Comparison of ENCODE assay signal across 11 cellular contexts in the genomic region with DNA sequence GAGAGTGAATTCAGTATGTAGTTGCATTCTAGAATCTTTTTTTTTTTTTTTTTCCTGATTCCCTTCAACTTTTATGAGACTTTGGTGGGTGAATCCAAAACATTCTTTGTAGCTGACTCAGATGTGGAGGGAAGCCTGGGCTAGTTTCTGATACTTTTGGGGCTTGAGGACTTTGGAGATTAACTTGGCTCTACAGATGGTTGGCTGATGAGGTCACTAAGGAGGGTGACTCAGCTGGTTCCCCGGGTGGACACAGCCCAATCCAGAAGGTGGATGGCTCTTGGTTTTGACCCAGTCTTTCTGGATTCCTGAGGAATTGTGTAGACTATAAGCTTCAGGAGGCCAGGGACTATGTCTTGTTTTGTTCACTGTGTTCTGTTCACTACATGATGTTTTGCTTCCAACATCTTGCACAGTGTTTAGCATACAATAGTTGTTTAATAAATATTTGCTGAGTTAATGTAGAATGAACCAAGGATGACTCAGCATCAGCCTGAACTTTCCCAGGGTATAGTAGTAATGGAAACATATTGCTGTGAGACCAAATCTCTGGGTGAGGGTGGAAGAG. TPM values are rescaled to one million over a fixed set of nuclear protein-coding genes. Genes with fewer than 3 reads are reported as not detected.
DNase-seq lines count a peak whose midpoint lies in the region; ATAC-seq and TF ChIP-seq lines count a peak whose summit lies in the region.
"Had no signal": no experiment of that assay in that cellular context is flagged by ENCODE, and none has a peak within 500 bp of the region (broad histone marks: within the 10 kb centered on the region; RNA-seq: fewer than 3 reads in every experiment).

No MANE protein-coding gene starts in this region.

- no peaks in the 10 kb centered on the region for H3K9me3 Mint-ChIP-seq in Calu3 (ENCODE audit: low read depth, unreplicated experiment)
- H3K9me3 Mint-ChIP-seq in T-helper 2 cell treated with Interferon-gamma antibody and Interleukin-4, amounts not matched to agents 5 μg/mL and 100 μg/mL, for 36 hours: no peaks in the 10 kb centered on the region
- H3K9me3 Mint-ChIP-seq: H9 had no signal

- no peaks in the 10 kb centered on the region for H3K4me1 ChIP-seq in NT2/D1 (ENCODE audit: insufficient read depth, insufficient read length)

- H3K4me3 Mint-ChIP-seq in Calu3 (ENCODE audit: low read depth, unreplicated experiment): no peak overlapping the region
- no peak overlapping the region for H3K4me3 Mint-ChIP-seq in T-helper 2 cell treated with Interferon-gamma antibody and Interleukin-4, amounts not matched to agents 5 μg/mL and 100 μg/mL, for 36 hours
- H3K4me3 Mint-ChIP-seq: H9 had no signal

- peak overlapping the region; percentile 53 for H3K27ac Mint-ChIP-seq in Calu3 (ENCODE audit: unreplicated experiment)
- no peak overlapping the region for H3K27ac Mint-ChIP-seq in T-helper 2 cell treated with Interferon-gamma antibody and Interleukin-4, amounts not matched to agents 5 μg/mL and 100 μg/mL, for 36 hours

- H3K9me3 ChIP-seq in NT2/D1 (ENCODE audit: insufficient read depth, low read length): peaks cover 18% of the 10 kb centered on the region

- BruUV-seq in Calu3 (replicated peaks; lab: Mats Ljungman, UMichigan): no TSS peak

- intact Hi-C loops in Calu3 (cut with micrococcal nuclease; ENCODE audit: unreplicated experiment): no loop called here

- CTCF ChIA-PET in Calu3 (lab: Charles Lee): interaction anchor here (0.6 to 1.2 kb wide), 4 partner anchors 11 to 211 kb away, joined by 3 read pairs; no protein-coding TSS in a partner anchor

- ATAC-seq in HG03521 (IDR thresholded peaks at IDR 0.05; ENCODE audit: unreplicated experiment) (no peak), HG03354 (IDR thresholded peaks at IDR 0.05; ENCODE audit: poor library complexity, severe bottlenecking, unreplicated experiment) (no peak)

- H3K9ac ChIP-seq in NT2/D1 (ENCODE audit: insufficient read length, low read depth): no peak overlapping the region

- DNase-seq in Calu3 (peak; percentile 53), NT2/D1 (ENCODE audit: low read depth, low spot score) (peak; percentile 42), epidermal melanocyte (ENCODE audit: insufficient read length, low spot score) (peak; percentile 59), myocyte (ENCODE audit: low read depth) (peak; percentile 89)
- no peak for DNase-seq in activated CD4-positive, alpha-beta T cell treated with anti-CD3 and anti-CD28 coated beads for 1 hour
- DNase-seq in T-helper 2 cell treated with Interferon-gamma antibody and Interleukin-4, amounts not matched to agents 5 μg/mL and 100 μg/mL, for 36 hours (ENCODE audit: low spot score): no peak
- DNase-seq: activated CD4-positive, alpha-beta T cell treated with anti-CD3 and anti-CD28 coated beads for 4 hours; H9; NCI-H2029 treated with DMSO at 0.1 percent for 48 hours had no signal

- no peaks in the 10 kb centered on the region for H3K36me3 ChIP-seq in NT2/D1 (ENCODE audit: insufficient read depth, insufficient read length, low read length)

- no peak overlapping the region for H3K4me3 ChIP-seq in NT2/D1 (ENCODE audit: insufficient read length, low read depth)

- H3K4me1 Mint-ChIP-seq in Calu3 (ENCODE audit: low read depth, unreplicated experiment): peaks cover 42% of the 10 kb centered on the region
- no peaks in the 10 kb centered on the region for H3K4me1 Mint-ChIP-seq in T-helper 2 cell treated with Interferon-gamma antibody and Interleukin-4, amounts not matched to agents 5 μg/mL and 100 μg/mL, for 36 hours (ENCODE audit: low read depth)

- no peaks in the 10 kb centered on the region for H3K27me3 ChIP-seq in NT2/D1 (ENCODE audit: insufficient read depth, insufficient read length)

- TF ChIP-seq CTCF in Calu3 (IDR thresholded peaks at IDR 0.05; ENCODE audit: unreplicated experiment): no peak

- H3K36me3 Mint-ChIP-seq in Calu3 (ENCODE audit: insufficient read depth, unreplicated experiment): peaks cover 3% of the 10 kb centered on the region
- no peaks in the 10 kb centered on the region for H3K36me3 Mint-ChIP-seq in T-helper 2 cell treated with Interferon-gamma antibody and Interleukin-4, amounts not matched to agents 5 μg/mL and 100 μg/mL, for 36 hours (ENCODE audit: low read depth)

- no peaks in the 10 kb centered on the region for H3K27me3 Mint-ChIP-seq in Calu3 (ENCODE audit: unreplicated experiment)
- peaks cover 34% of the 10 kb centered on the region for H3K27me3 Mint-ChIP-seq in T-helper 2 cell treated with Interferon-gamma antibody and Interleukin-4, amounts not matched to agents 5 μg/mL and 100 μg/mL, for 36 hours (ENCODE audit: low read depth)

RNA-seq across cellular contexts. Expression of gene LAMA3, which starts 30.5 kb away (rescaled TPM):
- 207 and 233 TPM in 2 replicates for total RNA-seq in Calu3 (2022)
- 1.2 and 2.8 TPM in 2 replicates for total RNA-seq in myocyte
- 1.9 TPM for polyA plus RNA-seq in myocyte (2012)

RNA-seq across cellular contexts. Expression of gene ANKRD29, which starts 57.0 kb away (rescaled TPM):
- total RNA-seq in Calu3 (2022) (6.9 and 7.8 TPM in 2 replicates), myocyte (0.83 and 2.1 TPM in 2 replicates)
- polyA plus RNA-seq in myocyte (2012): 1.8 TPM

Comparison
In these comparisons a context has a peak if more than half of its experiments do, and no peak if none do; other contexts are left out.
1. DNase-seq: peak in Calu3 (single experiment), NT2/D1 (single experiment), epidermal melanocyte (single experiment) and myocyte (single experiment); none in activated CD4-positive, alpha-beta T cell treated with anti-CD3 and anti-CD28 coated beads for 1 hour (single experiment) and T-helper 2 cell treated with Interferon-gamma antibody and Interleukin-4, amounts not matched to agents 5 μg/mL and 100 μg/mL, for 36 hours (single experiment).
2. RNA of gene LAMA3, which starts 30.5 kb away (total RNA-seq): 207 to 233 TPM in Calu3; 1.2 to 2.8 TPM in myocyte; every median in the first group is over 10 times any median in the second.